ENCODE assay signal across 1 cellular context in the genomic region with DNA sequence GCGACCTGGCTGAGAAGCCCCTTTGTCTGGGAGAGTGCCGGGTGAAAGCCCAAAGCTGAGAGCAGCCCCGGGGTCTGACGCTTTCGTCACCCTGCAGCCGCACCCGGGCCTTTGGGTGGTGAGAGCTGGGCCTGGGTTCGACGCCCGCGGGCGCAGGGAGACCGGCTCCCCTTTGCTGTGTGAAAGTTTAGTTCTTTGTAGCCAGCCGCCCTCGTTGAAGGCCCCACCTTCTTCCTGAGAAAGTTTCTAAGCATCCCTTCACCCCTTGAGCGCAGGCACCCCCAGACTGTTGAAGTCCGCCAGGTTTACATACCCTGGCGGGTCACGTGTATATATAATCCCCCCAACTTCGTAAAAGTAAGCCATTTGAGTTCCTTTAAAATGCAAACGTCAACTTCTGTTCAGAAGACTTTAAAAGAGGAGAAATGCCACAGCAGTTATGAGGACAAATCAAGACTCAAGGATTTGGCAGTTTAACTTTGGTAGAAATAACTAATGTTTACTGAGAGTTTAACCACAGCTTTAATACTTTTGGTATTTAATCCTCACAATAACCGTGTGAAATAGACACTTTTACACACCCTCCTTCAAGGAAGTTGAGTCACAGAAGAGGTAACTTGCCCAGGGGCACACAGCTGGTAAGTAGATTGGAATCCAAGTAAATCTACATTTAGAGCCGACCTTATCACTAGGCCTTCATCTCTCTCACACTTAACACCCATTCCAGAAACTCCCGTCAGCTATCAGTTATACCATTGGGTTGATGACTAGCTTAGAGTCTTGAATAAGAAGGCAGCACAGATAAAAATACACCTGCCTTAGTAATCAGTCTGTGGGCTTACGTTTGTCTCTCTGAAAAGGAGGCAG.
TF ChIP-seq lines count a peak whose summit lies in the region.

No MANE protein-coding gene starts in this region.

TF ChIP-seq in GM12878, 131 proteins besides CTCF, POLR2A, EP300 and RAD21 (continued from another document):
- TF ChIP-seq, protein P1, sequence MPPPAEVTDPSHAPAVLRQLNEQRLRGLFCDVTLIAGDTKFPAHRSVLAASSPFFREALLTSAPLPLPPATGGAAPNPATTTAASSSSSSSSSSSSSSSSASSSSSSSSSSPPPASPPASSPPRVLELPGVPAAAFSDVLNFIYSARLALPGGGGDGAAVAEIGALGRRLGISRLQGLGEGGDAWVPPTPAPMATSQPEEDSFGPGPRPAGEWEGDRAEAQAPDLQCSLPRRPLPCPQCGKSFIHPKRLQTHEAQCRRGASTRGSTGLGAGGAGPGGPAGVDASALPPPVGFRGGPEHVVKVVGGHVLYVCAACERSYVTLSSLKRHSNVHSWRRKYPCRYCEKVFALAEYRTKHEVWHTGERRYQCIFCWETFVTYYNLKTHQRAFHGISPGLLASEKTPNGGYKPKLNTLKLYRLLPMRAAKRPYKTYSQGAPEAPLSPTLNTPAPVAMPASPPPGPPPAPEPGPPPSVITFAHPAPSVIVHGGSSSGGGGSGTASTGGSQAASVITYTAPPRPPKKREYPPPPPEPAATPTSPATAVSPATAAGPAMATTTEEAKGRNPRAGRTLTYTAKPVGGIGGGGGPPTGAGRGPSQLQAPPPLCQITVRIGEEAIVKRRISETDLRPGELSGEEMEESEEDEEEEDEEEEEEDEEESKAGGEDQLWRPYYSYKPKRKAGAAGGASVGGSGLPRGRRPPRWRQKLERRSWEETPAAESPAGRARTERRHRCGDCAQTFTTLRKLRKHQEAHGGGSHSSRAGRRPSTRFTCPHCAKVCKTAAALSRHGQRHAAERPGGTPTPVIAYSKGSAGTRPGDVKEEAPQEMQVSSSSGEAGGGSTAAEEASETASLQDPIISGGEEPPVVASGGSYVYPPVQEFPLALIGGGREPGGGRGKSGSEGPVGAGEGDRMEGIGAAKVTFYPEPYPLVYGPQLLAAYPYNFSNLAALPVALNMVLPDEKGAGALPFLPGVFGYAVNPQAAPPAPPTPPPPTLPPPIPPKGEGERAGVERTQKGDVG (CRISPR knock-in tag; IDR thresholded peaks at IDR 0.05), result no peak
- TF ChIP-seq JUND (IDR thresholded peaks at IDR 0.05; ENCODE audit: low read depth, low read length) (no peak), NFIC (IDR thresholded peaks at IDR 0.05; ENCODE audit: low read depth, low read length) (no peak), ZNF622 (IDR thresholded peaks at IDR 0.05) (no peak), DPF2 (IDR thresholded peaks at IDR 0.05) (0 out of 2 replicates have a peak, but pooled peaks have one; percentile 25), GABPA (IDR thresholded peaks at IDR 0.05; ENCODE audit: low read depth) (no peak), GATAD2B (conservative IDR thresholded peaks at IDR 0.05; ENCODE audit: low read depth) (no peak), ZSCAN29 (IDR thresholded peaks at IDR 0.05) (no peak), SRF (IDR thresholded peaks at IDR 0.05; ENCODE audit: low read depth in 2 of 2, low read length in 2 of 2) (no peak), JUNB (IDR thresholded peaks at IDR 0.05) (no peak)
- TF ChIP-seq, protein P2, sequence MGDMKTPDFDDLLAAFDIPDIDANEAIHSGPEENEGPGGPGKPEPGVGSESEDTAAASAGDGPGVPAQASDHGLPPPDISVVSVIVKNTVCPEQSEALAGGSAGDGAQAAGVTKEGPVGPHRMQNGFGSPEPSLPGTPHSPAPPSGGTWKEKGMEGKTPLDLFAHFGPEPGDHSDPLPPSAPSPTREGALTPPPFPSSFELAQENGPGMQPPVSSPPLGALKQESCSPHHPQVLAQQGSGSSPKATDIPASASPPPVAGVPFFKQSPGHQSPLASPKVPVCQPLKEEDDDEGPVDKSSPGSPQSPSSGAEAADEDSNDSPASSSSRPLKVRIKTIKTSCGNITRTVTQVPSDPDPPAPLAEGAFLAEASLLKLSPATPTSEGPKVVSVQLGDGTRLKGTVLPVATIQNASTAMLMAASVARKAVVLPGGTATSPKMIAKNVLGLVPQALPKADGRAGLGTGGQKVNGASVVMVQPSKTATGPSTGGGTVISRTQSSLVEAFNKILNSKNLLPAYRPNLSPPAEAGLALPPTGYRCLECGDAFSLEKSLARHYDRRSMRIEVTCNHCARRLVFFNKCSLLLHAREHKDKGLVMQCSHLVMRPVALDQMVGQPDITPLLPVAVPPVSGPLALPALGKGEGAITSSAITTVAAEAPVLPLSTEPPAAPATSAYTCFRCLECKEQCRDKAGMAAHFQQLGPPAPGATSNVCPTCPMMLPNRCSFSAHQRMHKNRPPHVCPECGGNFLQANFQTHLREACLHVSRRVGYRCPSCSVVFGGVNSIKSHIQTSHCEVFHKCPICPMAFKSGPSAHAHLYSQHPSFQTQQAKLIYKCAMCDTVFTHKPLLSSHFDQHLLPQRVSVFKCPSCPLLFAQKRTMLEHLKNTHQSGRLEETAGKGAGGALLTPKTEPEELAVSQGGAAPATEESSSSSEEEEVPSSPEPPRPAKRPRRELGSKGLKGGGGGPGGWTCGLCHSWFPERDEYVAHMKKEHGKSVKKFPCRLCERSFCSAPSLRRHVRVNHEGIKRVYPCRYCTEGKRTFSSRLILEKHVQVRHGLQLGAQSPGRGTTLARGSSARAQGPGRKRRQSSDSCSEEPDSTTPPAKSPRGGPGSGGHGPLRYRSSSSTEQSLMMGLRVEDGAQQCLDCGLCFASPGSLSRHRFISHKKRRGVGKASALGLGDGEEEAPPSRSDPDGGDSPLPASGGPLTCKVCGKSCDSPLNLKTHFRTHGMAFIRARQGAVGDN (IDR thresholded peaks at IDR 0.05), result no peak; the same call in 1 of the 2 replicates
- TF ChIP-seq, protein P3, sequence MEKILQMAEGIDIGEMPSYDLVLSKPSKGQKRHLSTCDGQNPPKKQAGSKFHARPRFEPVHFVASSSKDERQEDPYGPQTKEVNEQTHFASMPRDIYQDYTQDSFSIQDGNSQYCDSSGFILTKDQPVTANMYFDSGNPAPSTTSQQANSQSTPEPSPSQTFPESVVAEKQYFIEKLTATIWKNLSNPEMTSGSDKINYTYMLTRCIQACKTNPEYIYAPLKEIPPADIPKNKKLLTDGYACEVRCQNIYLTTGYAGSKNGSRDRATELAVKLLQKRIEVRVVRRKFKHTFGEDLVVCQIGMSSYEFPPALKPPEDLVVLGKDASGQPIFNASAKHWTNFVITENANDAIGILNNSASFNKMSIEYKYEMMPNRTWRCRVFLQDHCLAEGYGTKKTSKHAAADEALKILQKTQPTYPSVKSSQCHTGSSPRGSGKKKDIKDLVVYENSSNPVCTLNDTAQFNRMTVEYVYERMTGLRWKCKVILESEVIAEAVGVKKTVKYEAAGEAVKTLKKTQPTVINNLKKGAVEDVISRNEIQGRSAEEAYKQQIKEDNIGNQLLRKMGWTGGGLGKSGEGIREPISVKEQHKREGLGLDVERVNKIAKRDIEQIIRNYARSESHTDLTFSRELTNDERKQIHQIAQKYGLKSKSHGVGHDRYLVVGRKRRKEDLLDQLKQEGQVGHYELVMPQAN (conservative IDR thresholded peaks at IDR 0.05), result no peak
- TF ChIP-seq, protein P4, sequence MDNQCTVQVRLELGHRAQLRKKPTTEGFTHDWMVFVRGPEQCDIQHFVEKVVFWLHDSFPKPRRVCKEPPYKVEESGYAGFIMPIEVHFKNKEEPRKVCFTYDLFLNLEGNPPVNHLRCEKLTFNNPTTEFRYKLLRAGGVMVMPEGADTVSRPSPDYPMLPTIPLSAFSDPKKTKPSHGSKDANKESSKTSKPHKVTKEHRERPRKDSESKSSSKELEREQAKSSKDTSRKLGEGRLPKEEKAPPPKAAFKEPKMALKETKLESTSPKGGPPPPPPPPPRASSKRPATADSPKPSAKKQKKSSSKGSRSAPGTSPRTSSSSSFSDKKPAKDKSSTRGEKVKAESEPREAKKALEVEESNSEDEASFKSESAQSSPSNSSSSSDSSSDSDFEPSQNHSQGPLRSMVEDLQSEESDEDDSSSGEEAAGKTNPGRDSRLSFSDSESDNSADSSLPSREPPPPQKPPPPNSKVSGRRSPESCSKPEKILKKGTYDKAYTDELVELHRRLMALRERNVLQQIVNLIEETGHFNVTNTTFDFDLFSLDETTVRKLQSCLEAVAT (IDR thresholded peaks at IDR 0.05), result 0 out of 2 replicates have a peak, but pooled peaks have one; percentile 11
- TF ChIP-seq, protein P5, sequence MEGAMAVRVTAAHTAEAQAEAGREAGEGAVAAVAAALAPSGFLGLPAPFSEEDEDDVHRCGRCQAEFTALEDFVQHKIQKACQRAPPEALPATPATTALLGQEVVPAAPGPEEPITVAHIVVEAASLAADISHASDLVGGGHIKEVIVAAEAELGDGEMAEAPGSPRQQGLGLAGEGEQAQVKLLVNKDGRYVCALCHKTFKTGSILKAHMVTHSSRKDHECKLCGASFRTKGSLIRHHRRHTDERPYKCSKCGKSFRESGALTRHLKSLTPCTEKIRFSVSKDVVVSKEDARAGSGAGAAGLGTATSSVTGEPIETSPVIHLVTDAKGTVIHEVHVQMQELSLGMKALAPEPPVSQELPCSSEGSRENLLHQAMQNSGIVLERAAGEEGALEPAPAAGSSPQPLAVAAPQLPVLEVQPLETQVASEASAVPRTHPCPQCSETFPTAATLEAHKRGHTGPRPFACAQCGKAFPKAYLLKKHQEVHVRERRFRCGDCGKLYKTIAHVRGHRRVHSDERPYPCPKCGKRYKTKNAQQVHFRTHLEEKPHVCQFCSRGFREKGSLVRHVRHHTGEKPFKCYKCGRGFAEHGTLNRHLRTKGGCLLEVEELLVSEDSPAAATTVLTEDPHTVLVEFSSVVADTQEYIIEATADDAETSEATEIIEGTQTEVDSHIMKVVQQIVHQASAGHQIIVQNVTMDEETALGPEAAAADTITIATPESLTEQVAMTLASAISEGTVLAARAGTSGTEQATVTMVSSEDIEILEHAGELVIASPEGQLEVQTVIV (IDR thresholded peaks at IDR 0.05; ENCODE audit: borderline replicate concordance, partially characterized antibody), result no peak
TF ChIP-seq in GM12878: peak in this region for 2.
